1 cellular context compared by ENCODE assay signal in the genomic region with DNA sequence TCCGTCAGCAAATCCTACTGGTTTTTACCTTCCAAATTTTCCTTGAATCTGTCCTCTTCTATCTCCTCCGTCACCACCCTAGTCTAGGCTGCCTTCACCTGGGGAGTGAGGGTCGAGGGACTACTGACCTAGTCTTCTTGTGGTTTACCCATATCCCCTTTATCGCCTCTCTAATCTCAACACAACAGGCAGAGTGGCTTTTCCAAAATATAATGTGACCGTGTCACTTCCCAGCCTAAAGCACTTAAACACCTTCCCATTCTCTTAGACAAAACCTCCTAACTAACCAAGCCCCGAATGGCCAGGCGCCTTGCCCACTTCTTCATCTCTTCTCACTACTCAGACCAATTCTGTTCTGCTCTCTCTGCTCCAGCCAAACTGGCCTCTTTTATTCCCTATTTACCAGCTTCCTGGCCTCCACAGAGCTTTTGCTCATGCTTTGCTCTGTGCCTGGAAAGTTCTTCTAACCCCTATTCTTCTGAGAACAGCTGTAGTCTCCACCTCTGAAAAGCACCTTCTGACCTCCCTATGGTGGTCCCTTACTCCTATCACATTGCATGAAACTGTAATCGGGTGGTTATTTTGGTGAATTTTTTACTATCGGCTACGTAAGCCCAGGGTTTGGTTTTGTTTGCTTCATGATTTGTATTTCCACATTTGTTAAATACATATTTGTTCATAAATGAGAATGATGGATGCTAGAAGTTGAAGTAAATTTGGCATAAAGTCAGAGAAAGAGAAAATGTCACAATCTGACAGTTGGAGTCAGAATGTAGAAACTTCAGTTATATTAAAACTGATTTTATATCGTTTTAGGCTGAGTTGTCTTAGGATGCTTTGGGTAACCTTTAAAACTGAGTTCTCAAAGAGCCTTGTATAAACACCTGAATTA.
TF ChIP-seq lines count a peak whose summit lies in the region.

No MANE protein-coding gene starts in this region.

TF ChIP-seq in K562, 482 proteins besides CTCF, POLR2A, EP300 and RAD21 (continued from another document and continues in another):
- TF ChIP-seq, protein P1, sequence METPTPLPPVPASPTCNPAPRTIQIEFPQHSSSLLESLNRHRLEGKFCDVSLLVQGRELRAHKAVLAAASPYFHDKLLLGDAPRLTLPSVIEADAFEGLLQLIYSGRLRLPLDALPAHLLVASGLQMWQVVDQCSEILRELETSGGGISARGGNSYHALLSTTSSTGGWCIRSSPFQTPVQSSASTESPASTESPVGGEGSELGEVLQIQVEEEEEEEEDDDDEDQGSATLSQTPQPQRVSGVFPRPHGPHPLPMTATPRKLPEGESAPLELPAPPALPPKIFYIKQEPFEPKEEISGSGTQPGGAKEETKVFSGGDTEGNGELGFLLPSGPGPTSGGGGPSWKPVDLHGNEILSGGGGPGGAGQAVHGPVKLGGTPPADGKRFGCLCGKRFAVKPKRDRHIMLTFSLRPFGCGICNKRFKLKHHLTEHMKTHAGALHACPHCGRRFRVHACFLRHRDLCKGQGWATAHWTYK (CRISPR knock-in tag; IDR thresholded peaks at IDR 0.05): peak; percentile 90
- TF ChIP-seq HDAC3 (IDR thresholded peaks at IDR 0.05; ENCODE audit: borderline replicate concordance, partially characterized antibody) (no peak), ZNF197 (CRISPR knock-in tag; IDR thresholded peaks at IDR 0.05; ENCODE audit: low read depth) (no peak), HNRNPL (IDR thresholded peaks at IDR 0.05; ENCODE audit: low read depth, low read length) (no peak), FOXJ3 (CRISPR knock-in tag; IDR thresholded peaks at IDR 0.05) (no peak), ILF3 (IDR thresholded peaks at IDR 0.05; ENCODE audit: borderline replicate concordance) (no peak), ZNF354B (CRISPR knock-in tag; IDR thresholded peaks at IDR 0.05) (0 out of 2 replicates have a peak, but pooled peaks have one; percentile 23), SPI1 (IDR thresholded peaks at IDR 0.05; ENCODE audit: borderline replicate concordance, low read depth, low read length) (no peak), ZNF384 (IDR thresholded peaks at IDR 0.05; ENCODE audit: low read depth, low read length) (no peak), ZNF140 (CRISPR knock-in tag; IDR thresholded peaks at IDR 0.05) (no peak), YBX1 (IDR thresholded peaks at IDR 0.05) (no peak), GTF2E2 (tag; IDR thresholded peaks at IDR 0.05) (no peak), RBM25 (IDR thresholded peaks at IDR 0.05; ENCODE audit: low read depth, low read length, severe bottlenecking) (no peak), FUS (optimal IDR thresholded peaks at IDR 0.05; ENCODE audit: low read depth, low read length) (no peak), ZBTB7A (IDR thresholded peaks at IDR 0.05; ENCODE audit: borderline replicate concordance, control insufficient read depth, low read depth, low read length) (no peak), RBM15 (IDR thresholded peaks at IDR 0.05; ENCODE audit: insufficient read depth, low read length) (no peak), ZNF12 (CRISPR knock-in tag; IDR thresholded peaks at IDR 0.05) (no peak), SAP30 (IDR thresholded peaks at IDR 0.05; ENCODE audit: borderline replicate concordance, insufficient read depth, low read depth, low read length, poor library complexity, severe bottlenecking) (no peak), JUNB (CRISPR knock-in tag; conservative IDR thresholded peaks at IDR 0.05) (0 out of 2 replicates have a peak, but pooled peaks have one; percentile 9), NFRKB (IDR thresholded peaks at IDR 0.05; ENCODE audit: low read depth) (no peak), ZNF696 (CRISPR knock-in tag; conservative IDR thresholded peaks at IDR 0.05) (no peak), CXXC5 (CRISPR knock-in tag; IDR thresholded peaks at IDR 0.05) (no peak), MYC (IDR thresholded peaks at IDR 0.05; ENCODE audit: low read depth, low read length) (no peak; the same call in 1 of the 2 replicates), MYC (CRISPR knock-in tag; IDR thresholded peaks at IDR 0.05; ENCODE audit: borderline replicate concordance, low read depth) (no peak), DIDO1 (tag; IDR thresholded peaks at IDR 0.05; ENCODE audit: low read depth) (no peak), ZNF583 (CRISPR knock-in tag; IDR thresholded peaks at IDR 0.05) (peak; percentile 80)
- TF ChIP-seq, protein P2, sequence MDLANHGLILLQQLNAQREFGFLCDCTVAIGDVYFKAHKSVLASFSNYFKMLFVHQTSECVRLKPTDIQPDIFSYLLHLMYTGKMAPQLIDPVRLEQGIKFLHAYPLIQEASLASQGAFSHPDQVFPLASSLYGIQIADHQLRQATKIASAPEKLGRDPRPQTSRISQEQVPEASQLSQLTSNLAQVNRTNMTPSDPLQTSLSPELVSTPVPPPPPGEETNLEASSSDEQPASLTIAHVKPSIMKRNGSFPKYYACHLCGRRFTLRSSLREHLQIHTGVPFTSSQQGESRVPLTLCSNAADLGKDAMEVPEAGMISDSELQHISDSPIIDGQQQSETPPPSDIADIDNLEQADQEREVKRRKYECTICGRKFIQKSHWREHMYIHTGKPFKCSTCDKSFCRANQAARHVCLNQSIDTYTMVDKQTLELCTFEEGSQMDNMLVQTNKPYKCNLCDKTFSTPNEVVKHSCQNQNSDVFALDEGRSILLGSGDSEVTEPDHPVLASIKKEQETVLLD (IDR thresholded peaks at IDR 0.05): no peak
- TF ChIP-seq, protein P3, sequence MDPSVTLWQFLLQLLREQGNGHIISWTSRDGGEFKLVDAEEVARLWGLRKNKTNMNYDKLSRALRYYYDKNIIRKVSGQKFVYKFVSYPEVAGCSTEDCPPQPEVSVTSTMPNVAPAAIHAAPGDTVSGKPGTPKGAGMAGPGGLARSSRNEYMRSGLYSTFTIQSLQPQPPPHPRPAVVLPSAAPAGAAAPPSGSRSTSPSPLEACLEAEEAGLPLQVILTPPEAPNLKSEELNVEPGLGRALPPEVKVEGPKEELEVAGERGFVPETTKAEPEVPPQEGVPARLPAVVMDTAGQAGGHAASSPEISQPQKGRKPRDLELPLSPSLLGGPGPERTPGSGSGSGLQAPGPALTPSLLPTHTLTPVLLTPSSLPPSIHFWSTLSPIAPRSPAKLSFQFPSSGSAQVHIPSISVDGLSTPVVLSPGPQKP (CRISPR knock-in tag; IDR thresholded peaks at IDR 0.05): no peak
- TF ChIP-seq, protein P4, sequence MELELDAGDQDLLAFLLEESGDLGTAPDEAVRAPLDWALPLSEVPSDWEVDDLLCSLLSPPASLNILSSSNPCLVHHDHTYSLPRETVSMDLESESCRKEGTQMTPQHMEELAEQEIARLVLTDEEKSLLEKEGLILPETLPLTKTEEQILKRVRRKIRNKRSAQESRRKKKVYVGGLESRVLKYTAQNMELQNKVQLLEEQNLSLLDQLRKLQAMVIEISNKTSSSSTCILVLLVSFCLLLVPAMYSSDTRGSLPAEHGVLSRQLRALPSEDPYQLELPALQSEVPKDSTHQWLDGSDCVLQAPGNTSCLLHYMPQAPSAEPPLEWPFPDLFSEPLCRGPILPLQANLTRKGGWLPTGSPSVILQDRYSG (tag; conservative IDR thresholded peaks at IDR 0.05; ENCODE audit: low read depth): no peak
- TF ChIP-seq, protein P5, sequence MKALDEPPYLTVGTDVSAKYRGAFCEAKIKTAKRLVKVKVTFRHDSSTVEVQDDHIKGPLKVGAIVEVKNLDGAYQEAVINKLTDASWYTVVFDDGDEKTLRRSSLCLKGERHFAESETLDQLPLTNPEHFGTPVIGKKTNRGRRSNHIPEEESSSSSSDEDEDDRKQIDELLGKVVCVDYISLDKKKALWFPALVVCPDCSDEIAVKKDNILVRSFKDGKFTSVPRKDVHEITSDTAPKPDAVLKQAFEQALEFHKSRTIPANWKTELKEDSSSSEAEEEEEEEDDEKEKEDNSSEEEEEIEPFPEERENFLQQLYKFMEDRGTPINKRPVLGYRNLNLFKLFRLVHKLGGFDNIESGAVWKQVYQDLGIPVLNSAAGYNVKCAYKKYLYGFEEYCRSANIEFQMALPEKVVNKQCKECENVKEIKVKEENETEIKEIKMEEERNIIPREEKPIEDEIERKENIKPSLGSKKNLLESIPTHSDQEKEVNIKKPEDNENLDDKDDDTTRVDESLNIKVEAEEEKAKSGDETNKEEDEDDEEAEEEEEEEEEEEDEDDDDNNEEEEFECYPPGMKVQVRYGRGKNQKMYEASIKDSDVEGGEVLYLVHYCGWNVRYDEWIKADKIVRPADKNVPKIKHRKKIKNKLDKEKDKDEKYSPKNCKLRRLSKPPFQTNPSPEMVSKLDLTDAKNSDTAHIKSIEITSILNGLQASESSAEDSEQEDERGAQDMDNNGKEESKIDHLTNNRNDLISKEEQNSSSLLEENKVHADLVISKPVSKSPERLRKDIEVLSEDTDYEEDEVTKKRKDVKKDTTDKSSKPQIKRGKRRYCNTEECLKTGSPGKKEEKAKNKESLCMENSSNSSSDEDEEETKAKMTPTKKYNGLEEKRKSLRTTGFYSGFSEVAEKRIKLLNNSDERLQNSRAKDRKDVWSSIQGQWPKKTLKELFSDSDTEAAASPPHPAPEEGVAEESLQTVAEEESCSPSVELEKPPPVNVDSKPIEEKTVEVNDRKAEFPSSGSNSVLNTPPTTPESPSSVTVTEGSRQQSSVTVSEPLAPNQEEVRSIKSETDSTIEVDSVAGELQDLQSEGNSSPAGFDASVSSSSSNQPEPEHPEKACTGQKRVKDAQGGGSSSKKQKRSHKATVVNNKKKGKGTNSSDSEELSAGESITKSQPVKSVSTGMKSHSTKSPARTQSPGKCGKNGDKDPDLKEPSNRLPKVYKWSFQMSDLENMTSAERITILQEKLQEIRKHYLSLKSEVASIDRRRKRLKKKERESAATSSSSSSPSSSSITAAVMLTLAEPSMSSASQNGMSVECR (CRISPR knock-in tag; IDR thresholded peaks at IDR 0.05): no peak
- TF ChIP-seq, protein P6, sequence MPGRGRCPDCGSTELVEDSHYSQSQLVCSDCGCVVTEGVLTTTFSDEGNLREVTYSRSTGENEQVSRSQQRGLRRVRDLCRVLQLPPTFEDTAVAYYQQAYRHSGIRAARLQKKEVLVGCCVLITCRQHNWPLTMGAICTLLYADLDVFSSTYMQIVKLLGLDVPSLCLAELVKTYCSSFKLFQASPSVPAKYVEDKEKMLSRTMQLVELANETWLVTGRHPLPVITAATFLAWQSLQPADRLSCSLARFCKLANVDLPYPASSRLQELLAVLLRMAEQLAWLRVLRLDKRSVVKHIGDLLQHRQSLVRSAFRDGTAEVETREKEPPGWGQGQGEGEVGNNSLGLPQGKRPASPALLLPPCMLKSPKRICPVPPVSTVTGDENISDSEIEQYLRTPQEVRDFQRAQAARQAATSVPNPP (IDR thresholded peaks at IDR 0.05; ENCODE audit: borderline replicate concordance, insufficient read depth, insufficient read length): no peak
- TF ChIP-seq, protein P7, sequence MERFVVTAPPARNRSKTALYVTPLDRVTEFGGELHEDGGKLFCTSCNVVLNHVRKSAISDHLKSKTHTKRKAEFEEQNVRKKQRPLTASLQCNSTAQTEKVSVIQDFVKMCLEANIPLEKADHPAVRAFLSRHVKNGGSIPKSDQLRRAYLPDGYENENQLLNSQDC (CRISPR knock-in tag; IDR thresholded peaks at IDR 0.05): peak; percentile 59; the same call in 1 of the 2 replicates
- TF ChIP-seq, protein P8, sequence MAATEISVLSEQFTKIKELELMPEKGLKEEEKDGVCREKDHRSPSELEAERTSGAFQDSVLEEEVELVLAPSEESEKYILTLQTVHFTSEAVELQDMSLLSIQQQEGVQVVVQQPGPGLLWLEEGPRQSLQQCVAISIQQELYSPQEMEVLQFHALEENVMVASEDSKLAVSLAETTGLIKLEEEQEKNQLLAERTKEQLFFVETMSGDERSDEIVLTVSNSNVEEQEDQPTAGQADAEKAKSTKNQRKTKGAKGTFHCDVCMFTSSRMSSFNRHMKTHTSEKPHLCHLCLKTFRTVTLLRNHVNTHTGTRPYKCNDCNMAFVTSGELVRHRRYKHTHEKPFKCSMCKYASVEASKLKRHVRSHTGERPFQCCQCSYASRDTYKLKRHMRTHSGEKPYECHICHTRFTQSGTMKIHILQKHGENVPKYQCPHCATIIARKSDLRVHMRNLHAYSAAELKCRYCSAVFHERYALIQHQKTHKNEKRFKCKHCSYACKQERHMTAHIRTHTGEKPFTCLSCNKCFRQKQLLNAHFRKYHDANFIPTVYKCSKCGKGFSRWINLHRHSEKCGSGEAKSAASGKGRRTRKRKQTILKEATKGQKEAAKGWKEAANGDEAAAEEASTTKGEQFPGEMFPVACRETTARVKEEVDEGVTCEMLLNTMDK (IDR thresholded peaks at IDR 0.05; ENCODE audit: borderline replicate concordance, insufficient read depth, low read depth, low read length, poor library complexity, severe bottlenecking): no peak
- TF ChIP-seq, protein P9, sequence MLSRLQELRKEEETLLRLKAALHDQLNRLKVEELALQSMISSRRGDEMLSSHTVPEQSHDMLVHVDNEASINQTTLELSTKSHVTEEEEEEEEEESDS (CRISPR knock-in tag; IDR thresholded peaks at IDR 0.05): no peak
- TF ChIP-seq, protein P10, sequence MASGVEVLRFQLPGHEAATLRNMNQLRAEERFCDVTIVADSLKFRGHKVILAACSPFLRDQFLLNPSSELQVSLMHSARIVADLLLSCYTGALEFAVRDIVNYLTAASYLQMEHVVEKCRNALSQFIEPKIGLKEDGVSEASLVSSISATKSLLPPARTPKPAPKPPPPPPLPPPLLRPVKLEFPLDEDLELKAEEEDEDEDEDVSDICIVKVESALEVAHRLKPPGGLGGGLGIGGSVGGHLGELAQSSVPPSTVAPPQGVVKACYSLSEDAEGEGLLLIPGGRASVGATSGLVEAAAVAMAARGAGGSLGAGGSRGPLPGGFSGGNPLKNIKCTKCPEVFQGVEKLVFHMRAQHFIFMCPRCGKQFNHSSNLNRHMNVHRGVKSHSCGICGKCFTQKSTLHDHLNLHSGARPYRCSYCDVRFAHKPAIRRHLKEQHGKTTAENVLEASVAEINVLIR (CRISPR knock-in tag; IDR thresholded peaks at IDR 0.05): peak; percentile 20; the same call in 1 of the 2 replicates
